ENCODE assay signal across 13 cellular contexts in genomic region chr16:26649646-26650045, GRCh38.
"Had no signal": no experiment of that assay in that cellular context is flagged by ENCODE, and none has a peak within 500 bp of the region (broad histone marks: within the 10 kb centered on the region; RNA-seq: fewer than 3 reads in every experiment).

No MANE protein-coding gene starts in this region.

- H3K9me3 Mint-ChIP-seq: activated CD4-positive, alpha-beta memory T cell treated with anti-CD3 and anti-CD28 coated beads for 36 hours; central memory CD8-positive, alpha-beta T cell; dendritic cell treated with granulocyte-macrophage colony-stimulating factor and Interleukin-4, amounts not matched to agents 40 ng/mL and 50 ng/mL, for 4 days had no signal

- H3K36me3 Mint-ChIP-seq: activated CD4-positive, alpha-beta memory T cell treated with anti-CD3 and anti-CD28 coated beads for 36 hours; activated naive CD8-positive, alpha-beta T cell; brain had no signal

- H3K27ac Mint-ChIP-seq: activated CD4-positive, alpha-beta memory T cell treated with anti-CD3 and anti-CD28 coated beads for 36 hours; activated naive CD8-positive, alpha-beta T cell; dendritic cell treated with granulocyte-macrophage colony-stimulating factor and Interleukin-4, amounts not matched to agents 40 ng/mL and 50 ng/mL, for 4 days had no signal

- H3K4me3 Mint-ChIP-seq: activated CD4-positive, alpha-beta memory T cell treated with anti-CD3 and anti-CD28 coated beads for 36 hours; activated naive CD8-positive, alpha-beta T cell; brain; central memory CD8-positive, alpha-beta T cell; dendritic cell treated with granulocyte-macrophage colony-stimulating factor and Interleukin-4, amounts not matched to agents 40 ng/mL and 50 ng/mL, for 4 days had no signal

- H3K27me3 Mint-ChIP-seq: brain had no signal

- DNase-seq: activated CD4-positive, alpha-beta memory T cell treated with anti-CD3 and anti-CD28 coated beads for 36 hours; activated gamma-delta T cell; activated T-cell treated with anti-CD3 and anti-CD28 coated beads, Interleukin-2, amount 50 U/mL, for 48 hours; amygdala; kidney; retina; stimulated activated CD4-positive, alpha-beta T cell treated with anti-CD3 and anti-CD28 coated beads, Interleukin-4, amount 100 ng/mL, for 24 hours; thyroid gland; uterus had no signal
